ENCODE assay signal across 29 cellular contexts in genomic region chr4:97923096-97923495, GRCh38.
"Had no signal": no experiment of that assay in that cellular context is flagged by ENCODE, and none has a peak within 500 bp of the region (broad histone marks: within the 10 kb centered on the region; RNA-seq: fewer than 3 reads in every experiment).

No MANE protein-coding gene starts in this region.

- FAIRE-seq: endometrium, endothelial cell of umbilical vein had no signal

- H3K27me3 Mint-ChIP-seq: activated B cell treated with CpG ODN at 0.5 μM for 24 hours; activated CD4-positive, alpha-beta memory T cell treated with anti-CD3 and anti-CD28 coated beads for 36 hours; activated CD4-positive, alpha-beta T cell treated with anti-CD3 and anti-CD28 coated beads, Interleukin-2, amount 10 ng/mL, durations not matched to agents 24 days and 14 days; activated naive CD4-positive, alpha-beta T cell treated with anti-CD3 and anti-CD28 coated beads, Interleukin-2, amount 50 U/mL, for 24 hours; activated naive CD8-positive, alpha-beta T cell treated with anti-CD3 and anti-CD28 coated beads for 36 hours; activated naive CD8-positive, alpha-beta T cell treated with anti-CD3 and anti-CD28 coated beads, Interleukin-2, amount 50 U/mL, for 24 hours; activated T-cell treated with anti-CD3 and anti-CD28 coated beads, Interleukin-2, amount 50 U/mL, for 24 hours; T-helper 17 cell had no signal

- H3K9me3 ChIP-seq: adrenal gland, body of pancreas, colonic mucosa, gastrocnemius medialis had no signal

- H3K27me3 ChIP-seq: adrenal gland, body of pancreas, colonic mucosa, gastrocnemius medialis had no signal

- H3K4me3 ChIP-seq: adrenal gland, body of pancreas, colonic mucosa, gastrocnemius medialis had no signal

- H3K9me3 Mint-ChIP-seq: activated CD4-positive, alpha-beta T cell treated with anti-CD3 and anti-CD28 coated beads, Interleukin-2, amount 10 ng/mL, durations not matched to agents 24 days and 14 days; activated naive CD4-positive, alpha-beta T cell treated with anti-CD3 and anti-CD28 coated beads for 36 hours; activated naive CD4-positive, alpha-beta T cell treated with anti-CD3 and anti-CD28 coated beads, Interleukin-2, amount 50 U/mL, for 24 hours; activated naive CD8-positive, alpha-beta T cell treated with anti-CD3 and anti-CD28 coated beads, Interleukin-2, amount 50 U/mL, for 24 hours had no signal

- H3K27ac Mint-ChIP-seq: activated B cell treated with CpG ODN at 0.5 μM for 24 hours; activated CD4-positive, alpha-beta memory T cell treated with anti-CD3 and anti-CD28 coated beads for 36 hours; activated CD4-positive, alpha-beta T cell treated with anti-CD3 and anti-CD28 coated beads, Interleukin-2, amount 10 ng/mL, durations not matched to agents 24 days and 14 days; activated CD8-positive, alpha-beta T cell treated with anti-CD3 and anti-CD28 coated beads, Interleukin-2, amount 10 ng/mL, durations not matched to agents 7 days and 5 days; activated naive CD4-positive, alpha-beta T cell treated with anti-CD3 and anti-CD28 coated beads for 36 hours; activated naive CD4-positive, alpha-beta T cell treated with anti-CD3 and anti-CD28 coated beads, Interleukin-2, amount 50 U/mL, for 24 hours; activated naive CD8-positive, alpha-beta T cell treated with anti-CD3 and anti-CD28 coated beads for 36 hours; activated naive CD8-positive, alpha-beta T cell treated with anti-CD3 and anti-CD28 coated beads, Interleukin-2, amount 50 U/mL, for 24 hours; activated T-cell treated with anti-CD3 and anti-CD28 coated beads, Interleukin-2, amount 50 U/mL, for 24 hours; activated T-cell treated with anti-CD3 and anti-CD28 coated beads, Interleukin-2, amount 50 U/mL, for 72 hours; T-helper 17 cell; T-helper 2 cell treated with Interferon-gamma antibody and Interleukin-4, amounts not matched to agents 5 μg/mL and 100 μg/mL, for 36 hours had no signal

- H3K36me3 Mint-ChIP-seq: activated CD4-positive, alpha-beta memory T cell treated with anti-CD3 and anti-CD28 coated beads for 36 hours; activated naive CD4-positive, alpha-beta T cell treated with anti-CD3 and anti-CD28 coated beads, Interleukin-2, amount 50 U/mL, for 24 hours; activated naive CD8-positive, alpha-beta T cell treated with anti-CD3 and anti-CD28 coated beads for 36 hours had no signal

- H3K4me3 Mint-ChIP-seq: activated B cell treated with CpG ODN at 0.5 μM for 24 hours; activated CD4-positive, alpha-beta memory T cell treated with anti-CD3 and anti-CD28 coated beads for 36 hours; activated CD4-positive, alpha-beta T cell treated with anti-CD3 and anti-CD28 coated beads, Interleukin-2, amount 10 ng/mL, durations not matched to agents 24 days and 14 days; activated CD8-positive, alpha-beta T cell treated with anti-CD3 and anti-CD28 coated beads, Interleukin-2, amount 10 ng/mL, durations not matched to agents 7 days and 5 days; activated naive CD4-positive, alpha-beta T cell treated with anti-CD3 and anti-CD28 coated beads for 36 hours; activated naive CD4-positive, alpha-beta T cell treated with anti-CD3 and anti-CD28 coated beads, Interleukin-2, amount 50 U/mL, for 24 hours; activated naive CD8-positive, alpha-beta T cell treated with anti-CD3 and anti-CD28 coated beads for 36 hours; activated naive CD8-positive, alpha-beta T cell treated with anti-CD3 and anti-CD28 coated beads, Interleukin-2, amount 50 U/mL, for 24 hours; activated T-cell treated with anti-CD3 and anti-CD28 coated beads, Interleukin-2, amount 50 U/mL, for 24 hours; activated T-cell treated with anti-CD3 and anti-CD28 coated beads, Interleukin-2, amount 50 U/mL, for 72 hours; T-helper 17 cell; T-helper 2 cell treated with Interferon-gamma antibody and Interleukin-4, amounts not matched to agents 5 μg/mL and 100 μg/mL, for 36 hours had no signal

- H3K4me1 ChIP-seq: adrenal gland, body of pancreas, colonic mucosa, gastrocnemius medialis had no signal

- H3K36me3 ChIP-seq: adrenal gland, colonic mucosa, gastrocnemius medialis, WERI-Rb-1 had no signal

- H3K4me1 Mint-ChIP-seq: activated B cell treated with CpG ODN at 0.5 μM for 24 hours; activated CD4-positive, alpha-beta T cell treated with anti-CD3 and anti-CD28 coated beads, Interleukin-2, amount 10 ng/mL, durations not matched to agents 24 days and 14 days; activated naive CD4-positive, alpha-beta T cell treated with anti-CD3 and anti-CD28 coated beads, Interleukin-2, amount 50 U/mL, for 24 hours; activated naive CD8-positive, alpha-beta T cell treated with anti-CD3 and anti-CD28 coated beads for 36 hours; activated naive CD8-positive, alpha-beta T cell treated with anti-CD3 and anti-CD28 coated beads, Interleukin-2, amount 50 U/mL, for 24 hours; T-helper 17 cell had no signal

- DNase-seq: activated B cell treated with CpG ODN at 0.5 μM for 24 hours; activated CD4-positive, alpha-beta memory T cell treated with anti-CD3 and anti-CD28 coated beads for 36 hours; activated CD4-positive, alpha-beta T cell treated with anti-CD3 and anti-CD28 coated beads, Interleukin-2, amount 10 ng/mL, durations not matched to agents 24 days and 14 days; activated CD8-positive, alpha-beta memory T cell treated with anti-CD3 and anti-CD28 coated beads, Interleukin-2, amount 50 U/mL, for 48 hours; activated CD8-positive, alpha-beta T cell treated with anti-CD3 and anti-CD28 coated beads, Interleukin-2, amount 10 ng/mL, durations not matched to agents 7 days and 5 days; activated naive CD4-positive, alpha-beta T cell treated with anti-CD3 and anti-CD28 coated beads for 36 hours; activated naive CD8-positive, alpha-beta T cell treated with anti-CD3 and anti-CD28 coated beads for 36 hours; activated naive CD8-positive, alpha-beta T cell treated with anti-CD3 and anti-CD28 coated beads, Interleukin-2, amount 50 U/mL, for 24 hours; activated T-cell treated with anti-CD3 and anti-CD28 coated beads for 4 hours; activated T-cell treated with anti-CD3 and anti-CD28 coated beads, Interleukin-2, amount 50 U/mL, for 24 hours; activated T-cell treated with anti-CD3 and anti-CD28 coated beads, Interleukin-2, amount 50 U/mL, for 72 hours; adrenal gland; amygdala; body of pancreas; caudate nucleus; colonic mucosa; effector CD8-positive, alpha-beta T cell; foreskin fibroblast; gastrocnemius medialis; glutamatergic neuron; T-helper 17 cell; T1000; WERI-Rb-1 had no signal

- ATAC-seq: activated CD4-positive, CD25-positive, alpha-beta regulatory T cell treated with anti-CD3 and anti-CD28 coated beads, Interleukin-2, amount 50 U/mL, for 24 hours; activated CD8-positive, alpha-beta T cell treated with anti-CD3 and anti-CD28 coated beads, Interleukin-2, amount 10 ng/mL, durations not matched to agents 7 days and 5 days; activated naive CD8-positive, alpha-beta T cell treated with anti-CD3 and anti-CD28 coated beads, Interleukin-2, amount 50 U/mL, for 24 hours; activated T-cell treated with anti-CD3 and anti-CD28 coated beads, Interleukin-2, amount 50 U/mL, for 72 hours; body of pancreas; esophagus mucosa; gastrocnemius medialis; T-helper 17 cell had no signal

- H3K27ac ChIP-seq: adrenal gland, body of pancreas, colonic mucosa, gastrocnemius medialis, WERI-Rb-1 had no signal
